In the genomic region with DNA sequence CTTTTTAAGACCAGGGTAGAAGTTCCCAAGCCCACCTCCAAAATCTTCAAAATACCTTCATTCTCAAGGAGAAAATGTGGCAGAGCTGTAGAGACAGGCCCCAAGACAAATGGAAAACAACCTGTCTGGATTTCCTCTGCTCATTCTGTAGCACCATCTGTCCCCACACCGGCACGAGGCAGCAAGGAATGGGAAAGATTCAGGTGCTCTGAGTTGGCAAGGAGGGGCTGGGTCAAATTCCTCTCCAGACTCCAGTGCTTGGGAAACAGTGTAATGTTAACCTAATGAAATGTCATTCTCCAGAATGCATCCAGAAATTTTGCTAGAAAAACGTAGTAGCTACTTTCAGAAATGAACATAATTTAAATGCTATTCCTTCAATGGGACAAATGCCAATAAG, we compare ENCODE assay signal across 15 cellular contexts.
"Had no signal": no experiment of that assay in that cellular context is flagged by ENCODE, and none has a peak within 500 bp of the region (broad histone marks: within the 10 kb centered on the region; RNA-seq: fewer than 3 reads in every experiment).

No MANE protein-coding gene starts in this region.

- H3K27ac Mint-ChIP-seq: activated CD4-positive, alpha-beta T cell treated with anti-CD3 and anti-CD28 coated beads, Interleukin-2, amount 10 ng/mL, durations not matched to agents 24 days and 14 days; activated naive CD8-positive, alpha-beta T cell treated with anti-CD3 and anti-CD28 coated beads, Interleukin-2, amount 10 ng/mL, durations not matched to agents 7 days and 5 days; effector memory CD8-positive, alpha-beta T cell; T-helper 1 cell treated with Interleukin-12 subunit alpha and Interleukin-12 subunit beta and Interleukin-4 antibody, amounts not matched to agents 30 μg/mL and 1 μg/mL, for 36 hours; WTC11 had no signal

- H3K27me3 ChIP-seq: breast epithelium, heart right ventricle, ovary had no signal

- ATAC-seq: effector memory CD8-positive, alpha-beta T cell; heart right ventricle; stimulated activated memory B cell treated with anti-CD40 and anti-IgM and Interleukin-4, amounts not matched to agents 10 μg/mL and 1 μg/mL and 100 μg/mL, for 72 hours; WTC11 had no signal

- H3K27me3 Mint-ChIP-seq: activated CD4-positive, alpha-beta T cell treated with anti-CD3 and anti-CD28 coated beads, Interleukin-2, amount 10 ng/mL, durations not matched to agents 24 days and 14 days; activated naive CD8-positive, alpha-beta T cell treated with anti-CD3 and anti-CD28 coated beads, Interleukin-2, amount 10 ng/mL, durations not matched to agents 7 days and 5 days; effector memory CD8-positive, alpha-beta T cell; naive B cell; stimulated activated memory B cell treated with anti-CD40 and anti-IgM and Interleukin-4, amounts not matched to agents 10 μg/mL and 1 μg/mL and 100 μg/mL, for 72 hours had no signal

- H3K9me3 Mint-ChIP-seq: activated CD4-positive, alpha-beta T cell treated with anti-CD3 and anti-CD28 coated beads, Interleukin-2, amount 10 ng/mL, durations not matched to agents 24 days and 14 days; activated naive CD8-positive, alpha-beta T cell treated with anti-CD3 and anti-CD28 coated beads, Interleukin-2, amount 10 ng/mL, durations not matched to agents 7 days and 5 days; effector memory CD8-positive, alpha-beta T cell; naive B cell; stimulated activated memory B cell treated with anti-CD40 and anti-IgM and Interleukin-4, amounts not matched to agents 10 μg/mL and 1 μg/mL and 100 μg/mL, for 72 hours; T-helper 1 cell treated with Interleukin-12 subunit alpha and Interleukin-12 subunit beta and Interleukin-4 antibody, amounts not matched to agents 30 μg/mL and 1 μg/mL, for 36 hours; WTC11 had no signal

- H3K4me3 ChIP-seq: breast epithelium, heart right ventricle, ovary had no signal

- DNase-seq: activated CD4-positive, alpha-beta T cell treated with anti-CD3 and anti-CD28 coated beads, Interleukin-2, amount 10 ng/mL, durations not matched to agents 24 days and 14 days; activated naive CD8-positive, alpha-beta T cell treated with anti-CD3 and anti-CD28 coated beads, Interleukin-2, amount 10 ng/mL, durations not matched to agents 7 days and 5 days; activated T-cell treated with anti-CD3 and anti-CD28 coated beads for 4 hours; aorta; dermis blood vessel endothelial cell; effector memory CD8-positive, alpha-beta T cell; heart right ventricle; naive B cell; ovary; stimulated activated CD4-positive, alpha-beta T cell treated with anti-CD3 and anti-CD28 coated beads, Interleukin-12 subunit alpha, Interleukin-12 subunit beta, amount 100 ng/mL, for 4 hours; stimulated activated CD4-positive, alpha-beta T cell treated with anti-CD3 and anti-CD28 coated beads, Interleukin-2, amount 100 ng/mL, for 24 hours had no signal

- H3K4me3 Mint-ChIP-seq: activated CD4-positive, alpha-beta T cell treated with anti-CD3 and anti-CD28 coated beads, Interleukin-2, amount 10 ng/mL, durations not matched to agents 24 days and 14 days; activated naive CD8-positive, alpha-beta T cell treated with anti-CD3 and anti-CD28 coated beads, Interleukin-2, amount 10 ng/mL, durations not matched to agents 7 days and 5 days; effector memory CD8-positive, alpha-beta T cell; stimulated activated memory B cell treated with anti-CD40 and anti-IgM and Interleukin-4, amounts not matched to agents 10 μg/mL and 1 μg/mL and 100 μg/mL, for 72 hours; T-helper 1 cell treated with Interleukin-12 subunit alpha and Interleukin-12 subunit beta and Interleukin-4 antibody, amounts not matched to agents 30 μg/mL and 1 μg/mL, for 36 hours; WTC11 had no signal

- H3K27ac ChIP-seq: breast epithelium, heart right ventricle, ovary had no signal

- H3K9me3 ChIP-seq: breast epithelium, heart right ventricle, ovary had no signal

- H3K4me1 Mint-ChIP-seq: stimulated activated memory B cell treated with anti-CD40 and anti-IgM and Interleukin-4, amounts not matched to agents 10 μg/mL and 1 μg/mL and 100 μg/mL, for 72 hours; WTC11 had no signal

- H3K4me1 ChIP-seq: breast epithelium had no signal
